ENCODE assay signal across 8 cellular contexts in the genomic region with DNA sequence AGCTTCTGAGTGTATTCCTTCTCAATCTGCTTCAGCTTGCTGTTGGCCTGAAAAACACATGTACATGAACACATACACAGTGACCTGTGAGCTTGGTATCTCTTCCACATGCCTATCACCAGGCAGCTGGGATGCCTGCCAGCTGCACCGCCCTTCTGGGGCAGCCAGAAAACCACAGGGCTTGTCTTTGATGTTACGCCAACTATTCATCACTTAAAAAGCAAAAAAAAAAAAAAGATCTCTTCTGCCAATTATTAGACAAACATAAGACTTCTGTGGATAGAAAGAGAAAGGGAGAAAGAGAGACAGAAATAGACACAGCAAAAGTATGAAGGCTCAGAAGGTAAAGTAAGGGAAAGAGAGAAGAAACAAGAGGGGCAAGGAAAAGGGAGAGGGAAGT.
DNase-seq lines count a peak whose midpoint lies in the region; ATAC-seq and TF ChIP-seq lines count a peak whose summit lies in the region.

No MANE protein-coding gene starts in this region.

- POLR2A ChIA-PET in WTC11 (lab: Charles Lee), result no interaction called here

- H3K4me3 ChIP-seq in GM12865 (ENCODE audit: low read depth, low read length) (no peak overlapping the region), fibroblast of mammary gland (ENCODE audit: control insufficient read depth, low read depth, low read length) (no peak overlapping the region), skeletal muscle cell (ENCODE audit: low read depth, low read length) (no peak overlapping the region)

- H3K36me3 Mint-ChIP-seq in WTC11, result no peaks in the 10 kb centered on the region

- CTCF ChIA-PET in WTC11 (lab: Charles Lee), result interaction anchor here (0.5 to 0.7 kb wide), 2 partner anchors 9 to 257 kb away, joined by 3 read pairs; no protein-coding TSS in a partner anchor

- no peaks in the 10 kb centered on the region for H3K9me3 Mint-ChIP-seq in WTC11

- DNase-seq in GM12865 (ENCODE audit: low read depth), result peak; percentile 49
- peak; percentile 86 for DNase-seq in NCI-H2196 treated with DMSO at 0.1 percent for 48 hours (lab: John Stamatoyannopoulos, UW; ENCODE audit: unreplicated experiment)
- peak; percentile 18 for DNase-seq in activated CD8-positive, alpha-beta memory T cell treated with anti-CD3 and anti-CD28 coated beads, Interleukin-2, amount 50 U/mL, for 1 hour (ENCODE audit: extremely low read depth)
- DNase-seq in fibroblast of mammary gland (ENCODE audit: low read depth), result peak; percentile 96
- peak; percentile 91 for DNase-seq in skeletal muscle cell (ENCODE audit: low read depth)
- DNase-seq in WTC11 (ENCODE audit: low spot score), result no peak
- no peak for DNase-seq in germinal center (ENCODE audit: low spot score)

- ATAC-seq in WTC11 (no peak), HG03159 (IDR thresholded peaks at IDR 0.05; ENCODE audit: unreplicated experiment) (no peak)

- H3K4me3 Mint-ChIP-seq in WTC11, result no peak overlapping the region

- no peaks in the 10 kb centered on the region for H3K27me3 Mint-ChIP-seq in WTC11 (ENCODE audit: low read depth)

- TF ChIP-seq CTCF in GM12865 (IDR thresholded peaks at IDR 0.05; ENCODE audit: insufficient read depth, low read depth, low read length, missing control alignments) (no peak), fibroblast of mammary gland (conservative IDR thresholded peaks at IDR 0.05; ENCODE audit: control insufficient read depth, insufficient read depth, low read depth, low read length) (no peak), WTC11 (IDR thresholded peaks at IDR 0.05) (no peak)

- H3K27ac Mint-ChIP-seq in WTC11, result no peak overlapping the region

- peaks cover 18% of the 10 kb centered on the region for H3K4me1 Mint-ChIP-seq in WTC11

TF ChIP-seq in WTC11, 78 proteins besides CTCF, POLR2A, EP300 and RAD21:
- TF ChIP-seq, protein P1, sequence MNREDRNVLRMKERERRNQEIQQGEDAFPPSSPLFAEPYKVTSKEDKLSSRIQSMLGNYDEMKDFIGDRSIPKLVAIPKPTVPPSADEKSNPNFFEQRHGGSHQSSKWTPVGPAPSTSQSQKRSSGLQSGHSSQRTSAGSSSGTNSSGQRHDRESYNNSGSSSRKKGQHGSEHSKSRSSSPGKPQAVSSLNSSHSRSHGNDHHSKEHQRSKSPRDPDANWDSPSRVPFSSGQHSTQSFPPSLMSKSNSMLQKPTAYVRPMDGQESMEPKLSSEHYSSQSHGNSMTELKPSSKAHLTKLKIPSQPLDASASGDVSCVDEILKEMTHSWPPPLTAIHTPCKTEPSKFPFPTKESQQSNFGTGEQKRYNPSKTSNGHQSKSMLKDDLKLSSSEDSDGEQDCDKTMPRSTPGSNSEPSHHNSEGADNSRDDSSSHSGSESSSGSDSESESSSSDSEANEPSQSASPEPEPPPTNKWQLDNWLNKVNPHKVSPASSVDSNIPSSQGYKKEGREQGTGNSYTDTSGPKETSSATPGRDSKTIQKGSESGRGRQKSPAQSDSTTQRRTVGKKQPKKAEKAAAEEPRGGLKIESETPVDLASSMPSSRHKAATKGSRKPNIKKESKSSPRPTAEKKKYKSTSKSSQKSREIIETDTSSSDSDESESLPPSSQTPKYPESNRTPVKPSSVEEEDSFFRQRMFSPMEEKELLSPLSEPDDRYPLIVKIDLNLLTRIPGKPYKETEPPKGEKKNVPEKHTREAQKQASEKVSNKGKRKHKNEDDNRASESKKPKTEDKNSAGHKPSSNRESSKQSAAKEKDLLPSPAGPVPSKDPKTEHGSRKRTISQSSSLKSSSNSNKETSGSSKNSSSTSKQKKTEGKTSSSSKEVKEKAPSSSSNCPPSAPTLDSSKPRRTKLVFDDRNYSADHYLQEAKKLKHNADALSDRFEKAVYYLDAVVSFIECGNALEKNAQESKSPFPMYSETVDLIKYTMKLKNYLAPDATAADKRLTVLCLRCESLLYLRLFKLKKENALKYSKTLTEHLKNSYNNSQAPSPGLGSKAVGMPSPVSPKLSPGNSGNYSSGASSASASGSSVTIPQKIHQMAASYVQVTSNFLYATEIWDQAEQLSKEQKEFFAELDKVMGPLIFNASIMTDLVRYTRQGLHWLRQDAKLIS (CRISPR knock-in tag; IDR thresholded peaks at IDR 0.05; ENCODE audit: borderline replicate concordance), result no peak
- TF ChIP-seq ETV6 (CRISPR knock-in tag; IDR thresholded peaks at IDR 0.05) (no peak), NR1H2 (CRISPR knock-in tag; IDR thresholded peaks at IDR 0.05) (no peak), ZNF671 (CRISPR knock-in tag; IDR thresholded peaks at IDR 0.05) (no peak)
- TF ChIP-seq, protein P2, sequence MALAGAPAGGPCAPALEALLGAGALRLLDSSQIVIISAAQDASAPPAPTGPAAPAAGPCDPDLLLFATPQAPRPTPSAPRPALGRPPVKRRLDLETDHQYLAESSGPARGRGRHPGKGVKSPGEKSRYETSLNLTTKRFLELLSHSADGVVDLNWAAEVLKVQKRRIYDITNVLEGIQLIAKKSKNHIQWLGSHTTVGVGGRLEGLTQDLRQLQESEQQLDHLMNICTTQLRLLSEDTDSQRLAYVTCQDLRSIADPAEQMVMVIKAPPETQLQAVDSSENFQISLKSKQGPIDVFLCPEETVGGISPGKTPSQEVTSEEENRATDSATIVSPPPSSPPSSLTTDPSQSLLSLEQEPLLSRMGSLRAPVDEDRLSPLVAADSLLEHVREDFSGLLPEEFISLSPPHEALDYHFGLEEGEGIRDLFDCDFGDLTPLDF (CRISPR knock-in tag; IDR thresholded peaks at IDR 0.05), result no peak
- TF ChIP-seq, protein P3, sequence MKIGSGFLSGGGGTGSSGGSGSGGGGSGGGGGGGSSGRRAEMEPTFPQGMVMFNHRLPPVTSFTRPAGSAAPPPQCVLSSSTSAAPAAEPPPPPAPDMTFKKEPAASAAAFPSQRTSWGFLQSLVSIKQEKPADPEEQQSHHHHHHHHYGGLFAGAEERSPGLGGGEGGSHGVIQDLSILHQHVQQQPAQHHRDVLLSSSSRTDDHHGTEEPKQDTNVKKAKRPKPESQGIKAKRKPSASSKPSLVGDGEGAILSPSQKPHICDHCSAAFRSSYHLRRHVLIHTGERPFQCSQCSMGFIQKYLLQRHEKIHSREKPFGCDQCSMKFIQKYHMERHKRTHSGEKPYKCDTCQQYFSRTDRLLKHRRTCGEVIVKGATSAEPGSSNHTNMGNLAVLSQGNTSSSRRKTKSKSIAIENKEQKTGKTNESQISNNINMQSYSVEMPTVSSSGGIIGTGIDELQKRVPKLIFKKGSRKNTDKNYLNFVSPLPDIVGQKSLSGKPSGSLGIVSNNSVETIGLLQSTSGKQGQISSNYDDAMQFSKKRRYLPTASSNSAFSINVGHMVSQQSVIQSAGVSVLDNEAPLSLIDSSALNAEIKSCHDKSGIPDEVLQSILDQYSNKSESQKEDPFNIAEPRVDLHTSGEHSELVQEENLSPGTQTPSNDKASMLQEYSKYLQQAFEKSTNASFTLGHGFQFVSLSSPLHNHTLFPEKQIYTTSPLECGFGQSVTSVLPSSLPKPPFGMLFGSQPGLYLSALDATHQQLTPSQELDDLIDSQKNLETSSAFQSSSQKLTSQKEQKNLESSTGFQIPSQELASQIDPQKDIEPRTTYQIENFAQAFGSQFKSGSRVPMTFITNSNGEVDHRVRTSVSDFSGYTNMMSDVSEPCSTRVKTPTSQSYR (CRISPR knock-in tag; IDR thresholded peaks at IDR 0.05), result no peak

Comparison
In these comparisons a context has a peak if more than half of its experiments do, and no peak if none do; other contexts are left out.
1. DNase-seq: peak in GM12865 (single experiment), NCI-H2196 treated with DMSO at 0.1 percent for 48 hours (single experiment), activated CD8-positive, alpha-beta memory T cell treated with anti-CD3 and anti-CD28 coated beads, Interleukin-2, amount 50 U/mL, for 1 hour (single experiment), fibroblast of mammary gland (single experiment) and skeletal muscle cell (single experiment); none in WTC11 (single experiment) and germinal center (single experiment).